ENCODE assay signal across 8 cellular contexts in the genomic region with DNA sequence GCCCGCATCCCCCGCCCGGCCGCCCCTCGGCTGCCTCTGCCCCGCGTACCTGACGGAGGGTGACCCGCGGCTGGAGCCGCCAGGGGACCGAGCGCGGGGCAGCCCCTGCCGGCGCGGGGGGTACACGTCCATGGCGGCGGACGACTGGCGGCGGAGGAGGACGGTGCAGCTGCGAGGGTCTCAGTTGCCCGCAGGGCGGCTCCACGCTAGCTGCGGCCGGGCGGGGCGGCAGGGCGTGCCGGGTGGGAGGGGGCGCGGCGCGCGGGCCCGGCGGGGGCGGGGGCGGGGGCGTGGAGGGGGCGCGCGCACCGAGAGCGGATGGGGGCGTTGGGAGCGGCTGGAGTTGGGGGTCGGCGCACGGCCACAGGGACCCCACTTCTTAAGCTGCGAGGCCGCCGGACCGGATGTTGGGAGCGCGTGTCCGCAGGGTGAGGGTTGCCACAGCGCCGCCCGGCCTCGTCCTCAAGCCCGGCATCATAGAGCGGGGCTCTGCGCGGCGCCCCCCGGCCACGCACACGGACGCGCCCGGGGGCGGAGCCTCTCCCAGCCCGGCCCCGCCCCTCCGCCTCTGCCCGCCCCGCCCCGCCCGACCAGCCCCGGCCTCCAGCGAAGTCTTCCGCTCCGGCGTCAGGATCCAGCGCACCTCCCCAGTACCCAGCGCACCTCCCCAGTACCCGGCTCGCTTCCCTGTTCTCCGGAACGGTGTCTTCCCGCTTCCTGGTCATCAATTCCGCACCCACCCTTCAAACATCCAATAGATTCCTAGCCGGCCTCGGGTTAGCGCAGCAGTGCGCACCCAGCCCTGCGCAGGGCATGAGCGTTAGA. TPM values are rescaled to one million over a fixed set of nuclear protein-coding genes. Genes with fewer than 3 reads are reported as not detected.
DNase-seq lines count a peak whose midpoint lies in the region; ATAC-seq and TF ChIP-seq lines count a peak whose summit lies in the region.

A gene (minus strand): TSS at position 244 of the 825 bp plus-strand sequence. CDS start 112 bp downstream, at position 132.

- intact Hi-C loops in activated CD4-positive, alpha-beta T cell treated with anti-CD3 and anti-CD28 coated beads for 36 hours (cut with DNase I, micrococcal nuclease): loop anchor here (1.0 to 10.0 kb wide), 12 partner anchors 13 to 1943 kb away; a partner anchor contains a TSS

- H3K4me3 ChIP-seq in choroid plexus epithelial cell (ENCODE audit: low read depth, low read length): peak within 1 kb of the TSS; percentile 85

- DNase-seq in EL (peak; percentile 91), NCI-H2171 (lab: John Stamatoyannopoulos, UW) (peak; percentile 90), choroid plexus epithelial cell (ENCODE audit: low read depth) (peak; percentile 79), kidney tubule cell (ENCODE audit: low spot score) (peak; percentile 90), NAMALWA (ENCODE audit: low spot score) (no peak)
- DNase-seq in activated CD4-positive, alpha-beta T cell treated with anti-CD3 and anti-CD28 coated beads for 36 hours: peak; percentile 80
- DNase-seq in stimulated activated CD4-positive, alpha-beta T cell treated with anti-CD3 and anti-CD28 coated beads, Interleukin-15, amount 100 ng/mL, for 48 hours (ENCODE audit: low read depth in 2 of 2): peak; percentile 42 to 43

- peak within 1 kb of the TSS; percentile 83 for H3K4me3 Mint-ChIP-seq in activated CD4-positive, alpha-beta T cell treated with anti-CD3 and anti-CD28 coated beads for 36 hours

- no peaks in the 10 kb centered on the region for H3K36me3 Mint-ChIP-seq in activated CD4-positive, alpha-beta T cell treated with anti-CD3 and anti-CD28 coated beads for 36 hours (ENCODE audit: low read depth)

- peak within 1 kb of the TSS; percentile 88 for H3K27ac Mint-ChIP-seq in activated CD4-positive, alpha-beta T cell treated with anti-CD3 and anti-CD28 coated beads for 36 hours

- TF ChIP-seq CTCF in choroid plexus epithelial cell (conservative IDR thresholded peaks at IDR 0.05; ENCODE audit: low read depth, low read length): no peak

- POLR2A ChIA-PET in activated CD4-positive, alpha-beta T cell treated with anti-CD3 and anti-CD28 coated beads for 36 hours (lab: Charles Lee): interaction anchor here (1.2 kb wide), 1 partner anchor 360 kb away, joined by 6 read pairs; a partner anchor contains a TSS

- no peaks in the 10 kb centered on the region for H3K9me3 Mint-ChIP-seq in activated CD4-positive, alpha-beta T cell treated with anti-CD3 and anti-CD28 coated beads for 36 hours (ENCODE audit: low read depth)

- peaks cover 3% of the 10 kb centered on the region for H3K27me3 Mint-ChIP-seq in activated CD4-positive, alpha-beta T cell treated with anti-CD3 and anti-CD28 coated beads for 36 hours

- CTCF ChIA-PET in activated CD4-positive, alpha-beta T cell treated with anti-CD3 and anti-CD28 coated beads for 36 hours (lab: Charles Lee): interaction anchor here (0.5 to 2.0 kb wide), 3 partner anchors 13 to 693 kb away, joined by 3 to 8 read pairs (median 3); no protein-coding TSS in a partner anchor

- H3K4me1 Mint-ChIP-seq in activated CD4-positive, alpha-beta T cell treated with anti-CD3 and anti-CD28 coated beads for 36 hours: peaks cover 32% of the 10 kb centered on the region

- ATAC-seq in HG02588 (IDR thresholded peaks at IDR 0.05; ENCODE audit: unreplicated experiment): peak; percentile 45
- ATAC-seq in activated CD4-positive, alpha-beta T cell treated with anti-CD3 and anti-CD28 coated beads for 36 hours: peak; percentile 64

RNA-seq across cellular contexts. Expression of the gene that starts here (rescaled TPM):
- 1 to 10 TPM; 1.3 to 1.8 TPM for total RNA-seq in activated CD4-positive, alpha-beta T cell treated with anti-CD3 and anti-CD28 coated beads for 36 hours
